ENCODE assay signal across 27 cellular contexts in the genomic region with DNA sequence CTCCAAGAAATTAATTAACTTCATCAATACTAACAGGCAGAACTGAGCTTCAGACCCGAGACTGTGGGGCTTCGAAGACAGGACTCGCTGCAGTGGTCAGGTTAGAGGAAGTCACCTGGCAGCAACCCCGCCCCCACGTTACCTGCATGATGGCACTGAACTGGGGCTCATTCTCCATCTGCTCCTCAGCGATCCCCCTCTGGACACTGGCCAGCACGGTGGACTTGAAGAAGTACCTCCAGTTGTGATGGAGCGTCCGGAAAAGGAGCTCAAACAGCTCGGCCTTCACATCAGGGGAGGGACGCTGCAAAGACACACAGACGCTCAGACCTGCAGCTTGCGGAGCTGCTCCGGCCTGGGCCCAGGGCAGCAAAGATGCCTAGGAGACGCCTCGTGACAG. TPM values are rescaled to one million over a fixed set of nuclear protein-coding genes. Genes with fewer than 3 reads are reported as not detected.
"Had no signal": no experiment of that assay in that cellular context is flagged by ENCODE, and none has a peak within 500 bp of the region (broad histone marks: within the 10 kb centered on the region; RNA-seq: fewer than 3 reads in every experiment).

No MANE protein-coding gene starts in this region.

- ATAC-seq: foreskin keratinocyte; gastroesophageal sphincter; heart left ventricle; left cardiac atrium; naive thymus-derived CD8-positive, alpha-beta T cell; psoas muscle; right cardiac atrium; stimulated activated naive CD8-positive, alpha-beta T cell treated with anti-CD3 and anti-CD28 coated beads, Interleukin-15, amount 100 ng/mL, for 72 hours had no signal

- H3K9me3 Mint-ChIP-seq: naive thymus-derived CD8-positive, alpha-beta T cell; nephron progenitor cell; stimulated activated naive CD8-positive, alpha-beta T cell treated with anti-CD3 and anti-CD28 coated beads, Interleukin-15, amount 100 ng/mL, for 72 hours had no signal

- H3K4me3 Mint-ChIP-seq: nephron progenitor cell; stimulated activated naive CD8-positive, alpha-beta T cell treated with anti-CD3 and anti-CD28 coated beads, Interleukin-15, amount 100 ng/mL, for 72 hours had no signal

- H3K27me3 Mint-ChIP-seq: naive thymus-derived CD8-positive, alpha-beta T cell; stimulated activated naive CD8-positive, alpha-beta T cell treated with anti-CD3 and anti-CD28 coated beads, Interleukin-15, amount 100 ng/mL, for 72 hours had no signal

- H3K4me1 Mint-ChIP-seq: nephron progenitor cell had no signal

- DNase-seq: dermis blood vessel endothelial cell; effector memory CD4-positive, alpha-beta T cell; foreskin keratinocyte; left cardiac atrium; left ventricle myocardium inferior; mammary epithelial cell; mesendoderm; naive thymus-derived CD8-positive, alpha-beta T cell; nephron progenitor cell; occipital lobe; psoas muscle; stimulated activated CD4-positive, alpha-beta T cell treated with anti-CD3 and anti-CD28 coated beads, Interleukin-15, amount 100 ng/mL, for 24 hours; stimulated activated CD4-positive, alpha-beta T cell treated with anti-CD3 and anti-CD28 coated beads, Interleukin-2, amount 100 ng/mL, for 48 hours; stimulated activated naive CD4-positive, alpha-beta T cell; stimulated activated naive CD8-positive, alpha-beta T cell treated with anti-CD3 and anti-CD28 coated beads, Interleukin-15, amount 100 ng/mL, for 72 hours; thyroid gland; trophoblast cell had no signal

RNA-seq across cellular contexts. Expression of gene GSG1L, which starts 40.9 kb away (rescaled TPM):
- total RNA-seq: dermis blood vessel endothelial cell; endothelial cell of umbilical vein; epithelial cell of proximal tubule; fibroblast of lung; foreskin keratinocyte; hepatocyte; kidney epithelial cell; mammary epithelial cell; myocyte; naive thymus-derived CD8-positive, alpha-beta T cell; renal cortical epithelial cell; thyroid gland had no signal
